Comparison of ENCODE assay signal across 8 cellular contexts in genomic region chr2:200905618-200906296, GRCh38. TPM values are rescaled to one million over a fixed set of nuclear protein-coding genes. Genes with fewer than 3 reads are reported as not detected.
DNase-seq lines count a peak whose midpoint lies in the region; ATAC-seq, FAIRE-seq and TF ChIP-seq lines count a peak whose summit lies in the region.

No MANE protein-coding gene starts in this region.

- TF ChIP-seq CTCF in Peyer's patch (IDR thresholded peaks at IDR 0.05): peak in 5 of 6 experiments; percentile 35 to 78 (median 75)
- peak; percentile 58 for TF ChIP-seq CTCF in parathyroid adenoma (IDR thresholded peaks at IDR 0.05)

- H3K79me2 ChIP-seq in parathyroid adenoma: no peaks in the 10 kb centered on the region

- no peak for TF ChIP-seq POLR2A in Peyer's patch (IDR thresholded peaks at IDR 0.05)

- H2AFZ ChIP-seq in parathyroid adenoma: no peak overlapping the region

- no peaks in the 10 kb centered on the region for H3K27me3 ChIP-seq in Peyer's patch
- no peaks in the 10 kb centered on the region for H3K27me3 ChIP-seq in parathyroid adenoma (ENCODE audit: control insufficient read depth, insufficient read depth, low read length)

- H3K9ac ChIP-seq in parathyroid adenoma: no peak overlapping the region

- H3K36me3 ChIP-seq in Peyer's patch (peaks cover 0 to 53% (median 0%) of the 10 kb centered on the region in 3 donors), parathyroid adenoma (ENCODE audit: control insufficient read depth, insufficient read depth, low read length) (no peaks in the 10 kb centered on the region)

- H3K9me3 ChIP-seq in Peyer's patch (no peaks in the 10 kb centered on the region), parathyroid adenoma (ENCODE audit: control insufficient read depth, low read length) (no peaks in the 10 kb centered on the region)

- intact Hi-C loops in Right ventricle myocardium inferior (cut with DNase I): loop anchor here (1.0 to 2.0 kb wide), 2 partner anchors 164 to 271 kb away; no protein-coding TSS in a partner anchor

- no peak overlapping the region for H3K4me3 ChIP-seq in Peyer's patch
- no peak overlapping the region for H3K4me3 ChIP-seq in parathyroid adenoma (ENCODE audit: low read depth, low read length)

- no peak overlapping the region for H3K4me2 ChIP-seq in parathyroid adenoma (ENCODE audit: low read length)

- H3K4me1 ChIP-seq in Peyer's patch: no peaks in the 10 kb centered on the region
- no peaks in the 10 kb centered on the region for H3K4me1 ChIP-seq in parathyroid adenoma

- peak overlapping the region in 1 of 4 donors; percentile 12 for H3K27ac ChIP-seq in Peyer's patch
- H3K27ac ChIP-seq in parathyroid adenoma: no peak overlapping the region

- peak; percentile 72 for ATAC-seq in Right ventricle myocardium inferior
- ATAC-seq in GM18520 (IDR thresholded peaks at IDR 0.05; ENCODE audit: unreplicated experiment): no peak

- DNase-seq in NCI-H2107 treated with DMSO at 0.1 percent for 48 hours (lab: John Stamatoyannopoulos, UW; ENCODE audit: unreplicated experiment) (peak; percentile 57), NCI-H2107 (lab: John Stamatoyannopoulos, UW) (no peak), HTR-8/SVneo (ENCODE audit: insufficient read length, low spot score) (peak; percentile 63), Peyer's patch (peak; percentile 49 to 86 (median 79)), Right ventricle myocardium inferior (ENCODE audit: missing footprints) (peak; percentile 77)
- DNase-seq in activated naive CD4-positive, alpha-beta T cell treated with Interleukin-2 at 50 U/mL for 16 hours: peak; percentile 58

- no peak for FAIRE-seq in HTR-8/SVneo (lab: Jason Lieb, UNC)

RNA-seq across cellular contexts. Expression of gene NIF3L1, which starts 16.6 kb away (rescaled TPM):
- total RNA-seq in Peyer's patch: 10 to 100 TPM in 3 of 4 donors, 1 to 10 TPM in 1; 7.4 to 27.5 (median 18.0) TPM
- 17.1 TPM for total RNA-seq in Right ventricle myocardium inferior

RNA-seq across cellular contexts. Expression of gene PPIL3, which starts 16.9 kb away (rescaled TPM):
- total RNA-seq in Peyer's patch (10 to 100 TPM; 10.5 to 26.4 (median 19.5) TPM), Right ventricle myocardium inferior (21.1 TPM)

RNA-seq across cellular contexts. Expression of gene CLK1, which starts 41.3 kb away (rescaled TPM):
- total RNA-seq in Peyer's patch (100 to 1,000 TPM; 119 to 173 (median 144) TPM), Right ventricle myocardium inferior (46.3 TPM)

RNA-seq across cellular contexts. Expression of gene ORC2, which starts 57.7 kb away (rescaled TPM):
- total RNA-seq in Peyer's patch (10 to 100 TPM; 23.8 to 51.2 (median 28.7) TPM), Right ventricle myocardium inferior (20.3 TPM)
